2 cellular contexts compared by ENCODE assay signal in genomic region chr15:90911906-90912769, GRCh38.
TF ChIP-seq lines count a peak whose summit lies in the region.

No MANE protein-coding gene starts in this region.

TF ChIP-seq in IMR-90, 13 proteins besides CTCF, POLR2A, EP300 and RAD21:
- TF ChIP-seq RCOR1 (IDR thresholded peaks at IDR 0.05; ENCODE audit: insufficient replicate concordance, low read length), result no peak
- no peak for TF ChIP-seq USF2 (IDR thresholded peaks at IDR 0.05; ENCODE audit: low read depth, low read length)

TF ChIP-seq in K562, 482 proteins besides CTCF, POLR2A, EP300 and RAD21:
- TF ChIP-seq POLR2G (IDR thresholded peaks at IDR 0.05; ENCODE audit: low read depth, low read length), result peak; percentile 63
- TF ChIP-seq MGA (IDR thresholded peaks at IDR 0.05), result no peak
- TF ChIP-seq RBFOX2 (IDR thresholded peaks at IDR 0.05; ENCODE audit: low read depth, low read length), result peak; percentile 73
